ENCODE assay signal across 8 cellular contexts in genomic region chr6:32589595-32590274, GRCh38. TPM values are rescaled to one million over a fixed set of nuclear protein-coding genes. Genes with fewer than 3 reads are reported as not detected.
A peak's percentile ranks its signal among the peaks of the same experiment; 100 is the strongest.
DNase-seq lines count a peak whose midpoint lies in the region; ATAC-seq and TF ChIP-seq lines count a peak whose summit lies in the region.
"Not testable (repeated sequence)": the region's sequence is repeated elsewhere in the genome, so short reads cannot be mapped to it uniquely, and the experiment has no call there.

HLA-DRB1 (minus strand) TSS chr6:32589848; CDS start chr6:32589742, 106 bp downstream.

- peak within 1 kb of the TSS; percentile 7 for H2AFZ ChIP-seq in smooth muscle cell (ENCODE audit: low read depth)

- H4K20me1 ChIP-seq in smooth muscle cell (ENCODE audit: low read depth) = not testable (repeated sequence)

- not testable (repeated sequence) for H3K36me3 ChIP-seq in CD4-positive, CD25-positive, alpha-beta regulatory T cell (ENCODE audit: control insufficient read depth, insufficient read depth, low read length); smooth muscle cell (ENCODE audit: low read depth)

- H3K79me2 ChIP-seq in smooth muscle cell (ENCODE audit: low read depth) = not testable (repeated sequence)

- not testable (repeated sequence) for H3K9me3 ChIP-seq in CD4-positive, CD25-positive, alpha-beta regulatory T cell (ENCODE audit: control insufficient read depth in 2 of 2, low read length in 2 of 2); smooth muscle cell (replicated peaks; ENCODE audit: low read depth)

- H3K27me3 Mint-ChIP-seq in CD4-positive, CD25-positive, alpha-beta regulatory T cell; dendritic cell treated with granulocyte-macrophage colony-stimulating factor and Interleukin-4, amounts not matched to agents 40 ng/mL and 50 ng/mL, for 4 days: not testable (repeated sequence)

- H3K27me3 ChIP-seq in CD4-positive, CD25-positive, alpha-beta regulatory T cell (ENCODE audit: control insufficient read depth, insufficient read depth, low read length); smooth muscle cell (ENCODE audit: low read depth): not testable (repeated sequence)

- H3K4me1 Mint-ChIP-seq in CD4-positive, CD25-positive, alpha-beta regulatory T cell = peaks cover 15 to 42% (median 28%) of the 10 kb centered on the region in 4 donors
- H3K4me1 Mint-ChIP-seq in dendritic cell treated with granulocyte-macrophage colony-stimulating factor and Interleukin-4, amounts not matched to agents 40 ng/mL and 50 ng/mL, for 4 days (ENCODE audit: low read depth) = peaks cover 51% of the 10 kb centered on the region

- not testable (repeated sequence) for H3K4me2 ChIP-seq in smooth muscle cell

- not testable (repeated sequence) for TF ChIP-seq CTCF in smooth muscle cell (IDR thresholded peaks at IDR 0.05; ENCODE audit: borderline replicate concordance, insufficient read depth, poor library complexity, severe bottlenecking)

- not testable (repeated sequence) for H3K9me3 Mint-ChIP-seq in CD4-positive, CD25-positive, alpha-beta regulatory T cell; dendritic cell treated with granulocyte-macrophage colony-stimulating factor and Interleukin-4, amounts not matched to agents 40 ng/mL and 50 ng/mL, for 4 days

- 79% methylated on average over 7 of the region's 7 CpGs for WGBS in smooth muscle cell (ENCODE audit: low lambda C conversion rate)

- not testable (repeated sequence) for H3K36me3 Mint-ChIP-seq in CD4-positive, CD25-positive, alpha-beta regulatory T cell
- H3K36me3 Mint-ChIP-seq in dendritic cell treated with granulocyte-macrophage colony-stimulating factor and Interleukin-4, amounts not matched to agents 40 ng/mL and 50 ng/mL, for 4 days (ENCODE audit: low read depth) = peaks cover 50% of the 10 kb centered on the region

- DNase-seq in CD4-positive, CD25-positive, alpha-beta regulatory T cell = peak; percentile 12 to 68 (median 20)
- peak; percentile 21 for DNase-seq in M059J (ENCODE audit: low read depth)
- DNase-seq in activated CD4-positive, alpha-beta T cell treated with anti-CD3 and anti-CD28 coated beads, Interleukin-2, amount 50 U/mL, for 48 hours = peak; percentile 7 to 14
- DNase-seq in kidney tubule cell (ENCODE audit: low spot score) = peak; percentile 21
- not testable (repeated sequence) for DNase-seq in smooth muscle cell (lab: John Stamatoyannopoulos, UW; ENCODE audit: unreplicated experiment)

- intact Hi-C loops in dendritic cell treated with granulocyte-macrophage colony-stimulating factor and Interleukin-4, amounts not matched to agents 40 ng/mL and 50 ng/mL, for 4 days (cut with micrococcal nuclease) = loop anchor here (5.0 kb wide), 1 partner anchor 152 kb away; the partner anchor contains the start of gene HLA-DRA

- H3K4me1 ChIP-seq in CD4-positive, CD25-positive, alpha-beta regulatory T cell (ENCODE audit: control insufficient read depth, insufficient read depth, low read length, poor library complexity, severe bottlenecking); smooth muscle cell (ENCODE audit: low read depth): not testable (repeated sequence)

- peak; percentile 82 to 88 for ATAC-seq in CD4-positive, CD25-positive, alpha-beta regulatory T cell (ENCODE audit: low read depth in 2 of 2)
- ATAC-seq in GM18909 (IDR thresholded peaks at IDR 0.05; ENCODE audit: poor library complexity, unreplicated experiment) (peak; percentile 89), HG02763 (IDR thresholded peaks at IDR 0.05; ENCODE audit: unreplicated experiment) (peak; percentile 94)

- H3K4me3 Mint-ChIP-seq in CD4-positive, CD25-positive, alpha-beta regulatory T cell = peak within 1 kb of the TSS; percentile 79 to 95 (median 85)
- peak within 1 kb of the TSS; percentile 76 for H3K4me3 Mint-ChIP-seq in dendritic cell treated with granulocyte-macrophage colony-stimulating factor and Interleukin-4, amounts not matched to agents 40 ng/mL and 50 ng/mL, for 4 days

- H3K4me3 ChIP-seq in CD4-positive, CD25-positive, alpha-beta regulatory T cell (ENCODE audit: low read depth, low read length) = peak within 1 kb of the TSS; percentile 83
- not testable (repeated sequence) for H3K4me3 ChIP-seq in smooth muscle cell

- not testable (repeated sequence) for H3F3A ChIP-seq in smooth muscle cell (ENCODE audit: low read depth)

- H3K27ac ChIP-seq in CD4-positive, CD25-positive, alpha-beta regulatory T cell (ENCODE audit: insufficient read depth, low read length, poor library complexity, severe bottlenecking) = peak within 1 kb of the TSS; percentile 41
- H3K27ac ChIP-seq in smooth muscle cell (ENCODE audit: low read depth) = not testable (repeated sequence)

- H3K27ac Mint-ChIP-seq in CD4-positive, CD25-positive, alpha-beta regulatory T cell = peak within 1 kb of the TSS; percentile 69 to 85 (median 78)
- peak within 1 kb of the TSS; percentile 93 for H3K27ac Mint-ChIP-seq in dendritic cell treated with granulocyte-macrophage colony-stimulating factor and Interleukin-4, amounts not matched to agents 40 ng/mL and 50 ng/mL, for 4 days

- H3K9ac ChIP-seq in smooth muscle cell (ENCODE audit: low read depth) = not testable (repeated sequence)

RNA-seq across cellular contexts. Expression of gene HLA-DRB1, which starts in this region (rescaled TPM):
- total RNA-seq in CD4-positive, CD25-positive, alpha-beta regulatory T cell = 186 TPM
- 100 to 1,000 TPM in 3 of 4 donors, 10 to 100 TPM in 1; 95.6 to 306 (median 262) TPM for polyA plus RNA-seq in CD4-positive, CD25-positive, alpha-beta regulatory T cell
- 0.17 TPM in 1 of 2 replicates, not detected in the other for total RNA-seq in M059J (2014; rRNA removed; shearing (Covaris generic))
- 22.4 and 32.9 TPM in 2 replicates for total RNA-seq in smooth muscle cell
- 28.5 and 82.4 TPM in 2 replicates for polyA plus RNA-seq in smooth muscle cell

Comparison
In these comparisons a context has a peak if more than half of its experiments do, and no peak if none do; other contexts are left out.
1. RNA of gene HLA-DRB1 (total RNA-seq): 186 TPM in CD4-positive, CD25-positive, alpha-beta regulatory T cell (single experiment) and 22.4 to 32.9 TPM in smooth muscle cell; 0.17 TPM in M059J; every median in the first group is over 10 times any median in the second.
2. Peak in DNase-seq in M059J; RNA of the gene not detected or under 1 TPM.
3. Peak in every context shown above with its lines, with median percentiles within 50 percentile points of each other: ATAC-seq.